Comparison of ENCODE assay signal across 15 cellular contexts in genomic region chr11:81744336-81745116, GRCh38.
DNase-seq lines count a peak whose midpoint lies in the region; ATAC-seq and TF ChIP-seq lines count a peak whose summit lies in the region.
"Had no signal": no experiment of that assay in that cellular context is flagged by ENCODE, and none has a peak within 500 bp of the region (broad histone marks: within the 10 kb centered on the region; RNA-seq: fewer than 3 reads in every experiment).

No MANE protein-coding gene starts in this region.

- H3K27ac ChIP-seq in sigmoid colon (no peak overlapping the region), aorta (ENCODE audit: low read depth in 1 of 2, low read length in 2 of 2) (no peak overlapping the region)
- H3K27ac ChIP-seq: 22Rv1 had no signal

- no peak for TF ChIP-seq EP300 in sigmoid colon (IDR thresholded peaks at IDR 0.05)

- H3K36me3 ChIP-seq in sigmoid colon (no peaks in the 10 kb centered on the region), aorta (ENCODE audit: control insufficient read depth in 1 of 2, insufficient read depth in 2 of 2, low read length in 1 of 2) (no peaks in the 10 kb centered on the region)

- H3K27me3 ChIP-seq in sigmoid colon, result no peaks in the 10 kb centered on the region
- no peaks in the 10 kb centered on the region for H3K27me3 ChIP-seq in aorta (ENCODE audit: control insufficient read depth in 1 of 2, insufficient read depth in 2 of 2, low read length in 1 of 2)

- ATAC-seq in esophagus mucosa (peak; percentile 13), aorta (ENCODE audit: low FRiP score) (peak; percentile 48), HG03460 (IDR thresholded peaks at IDR 0.05; ENCODE audit: unreplicated experiment) (no peak)
- ATAC-seq: CD8-positive, alpha-beta T cell; HepG2 had no signal

- H3K4me3 ChIP-seq in sigmoid colon (no peak overlapping the region), aorta (ENCODE audit: low read length in 2 of 2) (no peak overlapping the region)

- no peaks in the 10 kb centered on the region for H3K9me3 ChIP-seq in sigmoid colon
- peaks cover 3% of the 10 kb centered on the region for H3K9me3 ChIP-seq in aorta (ENCODE audit: control insufficient read depth, low read length)

- no peak for TF ChIP-seq CTCF in sigmoid colon (IDR thresholded peaks at IDR 0.05)

- DNase-seq in activated gamma-delta T cell (lab: John Stamatoyannopoulos, UW), result peak; percentile 3
- no peak for DNase-seq in activated gamma-delta T cell treated with Interleukin-2 at 50 U/mL for 16 hours
- peak; percentile 62 for DNase-seq in sigmoid colon
- no peak for DNase-seq in aorta
- DNase-seq in NCI-H2196 (lab: John Stamatoyannopoulos, UW; ENCODE audit: unreplicated experiment), result no peak
- DNase-seq: CD8-positive, alpha-beta T cell; COR-L47; DND-41; GDM1; GOT3; H9 had no signal

- intact Hi-C loops in sigmoid colon (cut with DNase I), result no loop called here
- intact Hi-C loops in aorta (cut with DNase I), result no loop called here

- WGBS in sigmoid colon, 2 donors, result 91 to 94% methylated on average over 35 of the region's 35 CpGs
- WGBS in aorta, 2 donors, result 92 to 93% methylated on average over 32 to 35 of the region's 35 CpGs

- no peaks in the 10 kb centered on the region for H3K4me1 ChIP-seq in sigmoid colon
- H3K4me1 ChIP-seq in aorta (ENCODE audit: control insufficient read depth in 1 of 2, insufficient read depth in 2 of 2, low read length in 2 of 2), result no peaks in the 10 kb centered on the region

- TF ChIP-seq POLR2A in sigmoid colon (IDR thresholded peaks at IDR 0.05), result no peak

Comparison
In these comparisons a context has a peak if more than half of its experiments do, and no peak if none do; other contexts are left out.
1. DNase-seq: peak in activated gamma-delta T cell (single experiment) and sigmoid colon (single experiment); none in activated gamma-delta T cell treated with Interleukin-2 at 50 U/mL for 16 hours (single experiment), aorta (0 of 2) and NCI-H2196 (single experiment).